9 cellular contexts compared by ENCODE assay signal in the genomic region with DNA sequence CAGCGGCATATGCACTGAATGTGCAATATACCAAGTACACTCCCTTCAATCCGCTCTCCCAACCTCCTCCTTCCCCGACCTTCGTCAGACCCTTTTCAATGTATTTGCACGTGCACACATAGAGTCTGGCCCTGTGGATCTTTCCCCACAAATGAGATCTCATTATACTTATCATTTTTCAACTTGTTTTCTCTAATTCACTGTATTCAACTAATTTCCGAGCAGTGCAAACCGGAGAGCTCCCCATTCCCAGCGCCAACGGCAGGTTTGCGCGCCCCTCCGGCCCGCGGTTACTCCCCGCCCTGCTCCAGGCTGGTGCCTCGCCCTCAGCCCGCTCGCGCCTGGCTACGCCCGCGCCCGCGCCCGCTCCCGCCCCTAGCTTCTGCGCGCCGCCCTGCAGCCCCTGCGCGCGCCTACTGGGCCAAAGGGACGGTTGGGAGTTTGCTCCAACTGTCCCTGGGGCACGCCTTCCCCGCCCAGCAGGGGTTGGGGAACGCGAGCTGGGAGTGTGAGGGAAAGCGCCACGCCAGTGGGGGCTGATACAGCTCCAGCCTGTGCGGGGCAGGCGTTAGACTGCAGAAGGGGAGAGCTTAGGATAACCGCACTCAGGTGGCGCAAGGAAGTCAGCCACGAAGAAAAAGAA. TPM values are rescaled to one million over a fixed set of nuclear protein-coding genes. Genes with fewer than 3 reads are reported as not detected.
DNase-seq lines count a peak whose midpoint lies in the region; ATAC-seq and TF ChIP-seq lines count a peak whose summit lies in the region.
"Had no signal": no experiment of that assay in that cellular context is flagged by ENCODE, and none has a peak within 500 bp of the region (broad histone marks: within the 10 kb centered on the region; RNA-seq: fewer than 3 reads in every experiment).

No MANE protein-coding gene starts in this region.

- H2AFZ ChIP-seq in PC-3 (ENCODE audit: low read length), result peak overlapping the region; percentile 87

- POLR2A ChIA-PET in PC-3 (lab: Charles Lee; ENCODE audit: unreplicated experiment), result no interaction called here

- intact Hi-C loops in PC-3 (cut with micrococcal nuclease) (no loop called here), stomach (cut with DNase I; ENCODE audit: low total_unique reads) (loop anchor here (10.0 kb wide), 1 partner anchor 59 kb away; the partner anchor contains the start of gene CCNO)

- no peaks in the 10 kb centered on the region for H3K9me2 ChIP-seq in PC-3 (replicated peaks; ENCODE audit: low read length)

- no peaks in the 10 kb centered on the region for H4K20me1 ChIP-seq in PC-3 (ENCODE audit: low read length)

- TF ChIP-seq CTCF in PC-3 (conservative IDR thresholded peaks at IDR 0.05; ENCODE audit: low read depth, low read length), result no peak
- TF ChIP-seq CTCF in brain microvascular endothelial cell (IDR thresholded peaks at IDR 0.05; ENCODE audit: low read depth, low read length, missing control alignments), result no peak
- TF ChIP-seq CTCF in stomach (IDR thresholded peaks at IDR 0.05), result peak in 5 of 7 experiments; percentile 22 to 72 (median 39)

- no peak for TF ChIP-seq EP300 in stomach (IDR thresholded peaks at IDR 0.05)

- no peaks in the 10 kb centered on the region for H3K79me2 ChIP-seq in PC-3 (ENCODE audit: low read length)

- H3K9me3 ChIP-seq in PC-3 (ENCODE audit: low read length), result no peaks in the 10 kb centered on the region
- H3K9me3 ChIP-seq in stomach, result no peaks in the 10 kb centered on the region

- peak overlapping the region; percentile 73 for H3K4me3 ChIP-seq in PC-3 (ENCODE audit: low read length)
- H3K4me3 ChIP-seq in brain microvascular endothelial cell (ENCODE audit: low read depth, low read length), result peak overlapping the region; percentile 42
- H3K4me3 ChIP-seq in stomach, result peak overlapping the region; percentile 27 to 53 (median 38)

- ATAC-seq in PC-3, result peak; percentile 78
- no peak for ATAC-seq in GM19324 (IDR thresholded peaks at IDR 0.05; ENCODE audit: low FRiP score, unreplicated experiment)

- H3K27ac ChIP-seq in PC-3 (ENCODE audit: low read length) (no peak overlapping the region), brain microvascular endothelial cell (no peak overlapping the region), stomach (no peak overlapping the region)

- H3F3A ChIP-seq in PC-3 (ENCODE audit: low read length, unreplicated experiment), result no peaks in the 10 kb centered on the region

- in situ Hi-C loops in brain microvascular endothelial cell (cut with HindIII; ENCODE audit: low pct_ligation_motif_present, low sequenced_read_pairs), result no loop called here

- 1 to 4% (median 2%) methylated on average over 27 to 44 of the region's 44 CpGs for WGBS in stomach, 5 donors

- H3K27me3 ChIP-seq in PC-3 (ENCODE audit: low read length) (no peaks in the 10 kb centered on the region), brain microvascular endothelial cell (replicated peaks) (peaks cover 53% of the 10 kb centered on the region), stomach (peaks cover 3 to 96% (median 37%) of the 10 kb centered on the region in 3 donors)

- CTCF ChIA-PET in PC-3 (lab: Charles Lee), result interaction anchor here (0.5 kb wide), 1 partner anchor 257 kb away, joined by 3 read pairs; no protein-coding TSS in a partner anchor

- H3K9ac ChIP-seq in PC-3 (ENCODE audit: low read length), result no peak overlapping the region

- no peaks in the 10 kb centered on the region for H3K36me3 ChIP-seq in PC-3 (ENCODE audit: low read depth, low read length)
- no peaks in the 10 kb centered on the region for H3K36me3 ChIP-seq in brain microvascular endothelial cell (replicated peaks)
- no peaks in the 10 kb centered on the region for H3K36me3 ChIP-seq in stomach

- no peak for TF ChIP-seq POLR2A in stomach (IDR thresholded peaks at IDR 0.05)

- peak overlapping the region; percentile 89 for H3K4me2 ChIP-seq in PC-3 (ENCODE audit: low read length)

- DNase-seq in AG20443 (ENCODE audit: low spot score) (peak; percentile 53), HK-2 (ENCODE audit: unreplicated experiment) (peak; percentile 49), PC-3 (peak; percentile 73), brain microvascular endothelial cell (no peak), kidney tubule cell (ENCODE audit: low spot score) (peak; percentile 51), stomach (peak; percentile 73), pons (ENCODE audit: low spot score) (no peak)

- peaks cover 17% of the 10 kb centered on the region for H3K4me1 ChIP-seq in PC-3 (ENCODE audit: insufficient read depth, low read length)
- peaks cover 22 to 37% (median 33%) of the 10 kb centered on the region in 4 donors for H3K4me1 ChIP-seq in stomach

- no TSS peak for BruUV-seq in PC-3 (replicated peaks; lab: Mats Ljungman, UMichigan)

RNA-seq across cellular contexts. Expression of gene CDC20B, which starts 3.3 kb away (rescaled TPM):
- total RNA-seq in PC-3 (2014; rRNA removed) (not detected in 2 replicates), stomach (not detected)
- not detected for polyA plus RNA-seq in stomach
- total RNA-seq: frontal cortex had no signal

RNA-seq across cellular contexts. Expression of gene GPX8, which starts 16.3 kb away (rescaled TPM):
- 13.0 and 18.3 TPM in 2 replicates for total RNA-seq in PC-3 (2014; rRNA removed)
- 10 to 100 TPM in 1 of 5 donors, 1 to 10 TPM in 2, under 1 TPM in 1, not detected in 1; 0.89 to 26.1 (median 1.6) TPM for total RNA-seq in stomach
- polyA plus RNA-seq in stomach, result 10 to 100 TPM in 1 of 3 donors, 1 to 10 TPM in 2; 4.3 to 11.5 (median 8.0) TPM

RNA-seq across cellular contexts. Expression of gene MCIDAS, which starts 50.8 kb away (rescaled TPM):
- total RNA-seq in PC-3 (2014; rRNA removed) (1.6 and 3.3 TPM in 2 replicates), stomach (1 to 10 TPM in 2 of 5 donors, not detected in 3; 4.1 to 4.6 TPM)
- 1 to 10 TPM in 1 of 3 donors, under 1 TPM in 2; 0.53 to 1.8 (median 0.62) TPM for polyA plus RNA-seq in stomach
- total RNA-seq: frontal cortex had no signal

RNA-seq across cellular contexts. Expression of gene CCNO, which starts 57.1 kb away (rescaled TPM):
- total RNA-seq in PC-3 (2014; rRNA removed) (3.4 and 5.3 TPM in 2 replicates), stomach (10 to 100 TPM in 1 of 5 donors, 1 to 10 TPM in 2, under 1 TPM in 1, not detected in 1; 0.55 to 32.1 (median 4.5) TPM)
- polyA plus RNA-seq in stomach, result 1 to 10 TPM; 6.4 to 8.5 (median 6.7) TPM
- total RNA-seq: frontal cortex had no signal

Comparison
In these comparisons a context has a peak if more than half of its experiments do, and no peak if none do; other contexts are left out.
1. DNase-seq: peak in AG20443 (single experiment), HK-2 (single experiment), PC-3 (single experiment), kidney tubule cell (single experiment) and stomach (single experiment); none in brain microvascular endothelial cell (single experiment) and pons (single experiment).
2. CTCF ChIP-seq: peak in stomach (5 of 7); none in PC-3 (single experiment) and brain microvascular endothelial cell (single experiment).
3. Peak in every context shown above with its lines, with median percentiles within 50 percentile points of each other: H3K4me3 ChIP-seq.